In genomic region chr2:20191714-20192569, GRCh38 we compare ENCODE assay signal across 1 cellular context.
A peak's percentile ranks its signal among the peaks of the same experiment; 100 is the strongest.
TF ChIP-seq lines count a peak whose summit lies in the region.

No MANE protein-coding gene starts in this region.

TF ChIP-seq in HepG2, 621 proteins besides CTCF, POLR2A, EP300 and RAD21 (continued from another document and continues in another):
- TF ChIP-seq SRSF4 (IDR thresholded peaks at IDR 0.05; ENCODE audit: low read depth, low read length, poor library complexity, severe bottlenecking) = no peak
- TF ChIP-seq HNRNPUL1 (IDR thresholded peaks at IDR 0.05; ENCODE audit: low read depth, low read length) = no peak
- TF ChIP-seq ZNF510 (CRISPR knock-in tag; IDR thresholded peaks at IDR 0.05; ENCODE audit: low read depth) = no peak
- no peak for TF ChIP-seq NFKB2 (CRISPR knock-in tag; IDR thresholded peaks at IDR 0.05; ENCODE audit: borderline replicate concordance)
- no peak for TF ChIP-seq NFATC3 (CRISPR knock-in tag; IDR thresholded peaks at IDR 0.05)
- no peak for TF ChIP-seq ZNF224 (CRISPR knock-in tag; IDR thresholded peaks at IDR 0.05)
- TF ChIP-seq GABPA (IDR thresholded peaks at IDR 0.05; ENCODE audit: low read depth, low read length) = no peak
- TF ChIP-seq GABPA (CRISPR knock-in tag; IDR thresholded peaks at IDR 0.05; ENCODE audit: low read depth) = no peak
- 0 out of 2 replicates have a peak, but pooled peaks have one; percentile 5 for TF ChIP-seq SNAI1 (CRISPR knock-in tag; IDR thresholded peaks at IDR 0.05; ENCODE audit: borderline replicate concordance)
- TF ChIP-seq HOXA7 (CRISPR knock-in tag; IDR thresholded peaks at IDR 0.05) = no peak
- no peak; the same call in 1 of the 2 replicates for TF ChIP-seq MAZ (IDR thresholded peaks at IDR 0.05; ENCODE audit: borderline replicate concordance, low read depth, low read length)
- TF ChIP-seq MAZ (CRISPR knock-in tag; IDR thresholded peaks at IDR 0.05; ENCODE audit: low read depth) = no peak
- no peak for TF ChIP-seq CENPX (CRISPR knock-in tag; IDR thresholded peaks at IDR 0.05)
- no peak for TF ChIP-seq ZNF3 (CRISPR knock-in tag; IDR thresholded peaks at IDR 0.05)
- no peak for TF ChIP-seq ETV5 (CRISPR knock-in tag; IDR thresholded peaks at IDR 0.05; ENCODE audit: borderline replicate concordance)
- peak; percentile 57 for TF ChIP-seq ZFY (CRISPR knock-in tag; IDR thresholded peaks at IDR 0.05)
- TF ChIP-seq DBP (CRISPR knock-in tag; IDR thresholded peaks at IDR 0.05; ENCODE audit: not compliant biosample characterization) = no peak
- TF ChIP-seq FOXJ3 (CRISPR knock-in tag; IDR thresholded peaks at IDR 0.05; ENCODE audit: borderline replicate concordance) = no peak
- TF ChIP-seq REL (CRISPR knock-in tag; conservative IDR thresholded peaks at IDR 0.05) = no peak
- TF ChIP-seq SMAD9 (CRISPR knock-in tag; IDR thresholded peaks at IDR 0.05) = 0 out of 2 replicates have a peak, but pooled peaks have one; percentile 65
- no peak for TF ChIP-seq AKAP8 (CRISPR knock-in tag; IDR thresholded peaks at IDR 0.05)
- TF ChIP-seq NFYB (CRISPR knock-in tag; IDR thresholded peaks at IDR 0.05) = no peak
- TF ChIP-seq E2F1 (CRISPR knock-in tag; IDR thresholded peaks at IDR 0.05) = no peak
- TF ChIP-seq THAP9 (CRISPR knock-in tag; IDR thresholded peaks at IDR 0.05; ENCODE audit: borderline replicate concordance) = no peak
- TF ChIP-seq MXD3 (CRISPR knock-in tag; IDR thresholded peaks at IDR 0.05) = no peak
- TF ChIP-seq NCOA2 (CRISPR knock-in tag; IDR thresholded peaks at IDR 0.05) = no peak
- no peak for TF ChIP-seq ZNF101 (CRISPR knock-in tag; IDR thresholded peaks at IDR 0.05; ENCODE audit: borderline replicate concordance, low read depth)
- TF ChIP-seq NFE2L1 (CRISPR knock-in tag; IDR thresholded peaks at IDR 0.05; ENCODE audit: borderline replicate concordance) = no peak
- no peak for TF ChIP-seq ZNF468 (CRISPR knock-in tag; IDR thresholded peaks at IDR 0.05)
- TF ChIP-seq MTF1 (CRISPR knock-in tag; IDR thresholded peaks at IDR 0.05) = no peak
- 0 out of 2 replicates have a peak, but pooled peaks have one; percentile 28 for TF ChIP-seq MED1 (CRISPR knock-in tag; IDR thresholded peaks at IDR 0.05)
- TF ChIP-seq ZNF414 (CRISPR knock-in tag; IDR thresholded peaks at IDR 0.05) = no peak
- no peak for TF ChIP-seq REST (IDR thresholded peaks at IDR 0.05; ENCODE audit: borderline replicate concordance in 1 of 2, low read depth in 1 of 2, low read length in 2 of 2)
- TF ChIP-seq ZNF431 (CRISPR knock-in tag; IDR thresholded peaks at IDR 0.05; ENCODE audit: borderline replicate concordance, low read depth) = no peak
- no peak for TF ChIP-seq ZSCAN22 (CRISPR knock-in tag; IDR thresholded peaks at IDR 0.05)
- TF ChIP-seq ZNF703 (CRISPR knock-in tag; IDR thresholded peaks at IDR 0.05; ENCODE audit: borderline replicate concordance) = no peak
- TF ChIP-seq IKZF5 (CRISPR knock-in tag; IDR thresholded peaks at IDR 0.05) = no peak
- TF ChIP-seq ZNF839 (CRISPR knock-in tag; IDR thresholded peaks at IDR 0.05; ENCODE audit: borderline replicate concordance) = no peak
- peak; percentile 74 for TF ChIP-seq ZNF598 (CRISPR knock-in tag; IDR thresholded peaks at IDR 0.05; ENCODE audit: borderline replicate concordance)
- no peak for TF ChIP-seq NR0B2 (CRISPR knock-in tag; IDR thresholded peaks at IDR 0.05)
- no peak for TF ChIP-seq ZNF234 (CRISPR knock-in tag; conservative IDR thresholded peaks at IDR 0.05)
- TF ChIP-seq TCF7 (IDR thresholded peaks at IDR 0.05; ENCODE audit: low read depth) = 0 out of 2 replicates have a peak, but pooled peaks have one; percentile 33
- TF ChIP-seq ZBTB40 (IDR thresholded peaks at IDR 0.05) = no peak
- no peak for TF ChIP-seq ZBTB40 (CRISPR knock-in tag; IDR thresholded peaks at IDR 0.05)
- TF ChIP-seq MTA3 (CRISPR knock-in tag; IDR thresholded peaks at IDR 0.05) = no peak
- TF ChIP-seq ZEB1 (IDR thresholded peaks at IDR 0.05; ENCODE audit: insufficient replicate concordance, low read depth) = no peak
- peak; percentile 34 for TF ChIP-seq KDM5B (CRISPR knock-in tag; IDR thresholded peaks at IDR 0.05; ENCODE audit: borderline replicate concordance)
